1 cellular context compared by ENCODE assay signal in the genomic region with DNA sequence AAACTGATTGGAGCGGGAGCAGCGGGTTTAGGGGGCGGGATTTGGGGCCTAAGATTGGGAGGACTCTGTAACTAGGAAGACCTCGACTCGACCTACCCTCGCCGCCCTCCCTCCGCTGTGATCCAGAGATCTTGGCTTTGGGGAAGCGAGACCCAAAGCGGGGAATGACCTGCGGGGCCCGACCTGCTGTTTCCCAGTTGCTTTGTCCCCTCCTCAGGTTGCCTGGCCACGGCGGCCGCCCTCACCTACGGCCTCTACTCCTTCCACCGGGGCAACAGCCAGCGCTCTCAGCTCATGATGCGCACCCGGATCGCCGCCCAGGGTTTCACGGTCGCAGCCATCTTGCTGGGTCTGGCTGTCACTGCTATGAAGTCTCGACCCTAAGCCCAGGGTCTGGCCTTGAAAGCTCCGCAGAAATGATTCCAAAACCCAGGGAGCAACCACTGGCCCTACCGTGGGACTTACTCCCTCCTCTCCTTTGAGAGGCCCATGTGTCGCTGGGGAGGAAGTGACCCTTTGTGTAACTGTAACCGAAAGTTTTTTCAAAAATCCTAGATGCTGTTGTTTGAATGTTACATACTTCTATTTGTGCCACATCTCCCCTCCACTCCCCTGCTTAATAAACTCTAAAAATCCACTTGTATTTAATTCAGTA.
A peak's percentile ranks its signal among the peaks of the same experiment; 100 is the strongest.
TF ChIP-seq lines count a peak whose summit lies in the region.

No MANE protein-coding gene starts in this region.

TF ChIP-seq in liver, 16 proteins besides CTCF, POLR2A, EP300 and RAD21 (continued from another document):
- TF ChIP-seq, protein P1, sequence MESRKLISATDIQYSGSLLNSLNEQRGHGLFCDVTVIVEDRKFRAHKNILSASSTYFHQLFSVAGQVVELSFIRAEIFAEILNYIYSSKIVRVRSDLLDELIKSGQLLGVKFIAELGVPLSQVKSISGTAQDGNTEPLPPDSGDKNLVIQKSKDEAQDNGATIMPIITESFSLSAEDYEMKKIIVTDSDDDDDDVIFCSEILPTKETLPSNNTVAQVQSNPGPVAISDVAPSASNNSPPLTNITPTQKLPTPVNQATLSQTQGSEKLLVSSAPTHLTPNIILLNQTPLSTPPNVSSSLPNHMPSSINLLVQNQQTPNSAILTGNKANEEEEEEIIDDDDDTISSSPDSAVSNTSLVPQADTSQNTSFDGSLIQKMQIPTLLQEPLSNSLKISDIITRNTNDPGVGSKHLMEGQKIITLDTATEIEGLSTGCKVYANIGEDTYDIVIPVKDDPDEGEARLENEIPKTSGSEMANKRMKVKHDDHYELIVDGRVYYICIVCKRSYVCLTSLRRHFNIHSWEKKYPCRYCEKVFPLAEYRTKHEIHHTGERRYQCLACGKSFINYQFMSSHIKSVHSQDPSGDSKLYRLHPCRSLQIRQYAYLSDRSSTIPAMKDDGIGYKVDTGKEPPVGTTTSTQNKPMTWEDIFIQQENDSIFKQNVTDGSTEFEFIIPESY (IDR thresholded peaks at IDR 0.05), result no peak
- TF ChIP-seq FOXA2 (IDR thresholded peaks at IDR 0.05) (no peak), TAF1 (conservative IDR thresholded peaks at IDR 0.05) (peak; percentile 63), FOXA1 (IDR thresholded peaks at IDR 0.05) (no peak), YY1 (IDR thresholded peaks at IDR 0.05) (peak; percentile 91)
